8 cellular contexts compared by ENCODE assay signal in genomic region chr10:30704601-30705085, GRCh38.
A peak's percentile ranks its signal among the peaks of the same experiment; 100 is the strongest.
DNase-seq lines count a peak whose midpoint lies in the region; ATAC-seq and TF ChIP-seq lines count a peak whose summit lies in the region.
"Not testable (repeated sequence)": the region's sequence is repeated elsewhere in the genome, so short reads cannot be mapped to it uniquely, and the experiment has no call there.

No MANE protein-coding gene starts in this region.

- H3K4me3 ChIP-seq in GM12864 (ENCODE audit: low read depth, low read length) = peak overlapping the region; percentile 45

- ATAC-seq in GM21447 (IDR thresholded peaks at IDR 0.05; ENCODE audit: unreplicated experiment) (peak; percentile 2), HG03066 (IDR thresholded peaks at IDR 0.05; ENCODE audit: low read depth, unreplicated experiment) (peak; percentile 0)
- not testable (repeated sequence) for ATAC-seq in stimulated activated effector memory CD8-positive, alpha-beta T cell treated with anti-CD3 and anti-CD28 coated beads, Interleukin-12 subunit alpha, Interleukin-12 subunit beta, amount 100 ng/mL, for 72 hours

- H3K9me3 Mint-ChIP-seq in stimulated activated effector memory CD8-positive, alpha-beta T cell treated with anti-CD3 and anti-CD28 coated beads, Interleukin-12 subunit alpha, Interleukin-12 subunit beta, amount 100 ng/mL, for 72 hours = not testable (repeated sequence)

- H3K36me3 Mint-ChIP-seq in stimulated activated effector memory CD8-positive, alpha-beta T cell treated with anti-CD3 and anti-CD28 coated beads, Interleukin-12 subunit alpha, Interleukin-12 subunit beta, amount 100 ng/mL, for 72 hours = peaks cover 84% of the 10 kb centered on the region

- not testable (repeated sequence) for TF ChIP-seq CTCF in GM12864 (IDR thresholded peaks at IDR 0.05; ENCODE audit: low read depth, low read length, missing control alignments)

- H3K27ac Mint-ChIP-seq in stimulated activated effector memory CD8-positive, alpha-beta T cell treated with anti-CD3 and anti-CD28 coated beads, Interleukin-12 subunit alpha, Interleukin-12 subunit beta, amount 100 ng/mL, for 72 hours = peak overlapping the region; percentile 96

- not testable (repeated sequence) for DNase-seq in GM12864 (ENCODE audit: low read depth)
- DNase-seq in NCI-H2171 (lab: John Stamatoyannopoulos, UW) = peak; percentile 28
- peak; percentile 73 for DNase-seq in activated CD4-positive, alpha-beta T cell treated with anti-CD3 and anti-CD28 coated beads for 48 hours
- DNase-seq in activated effector memory CD4-positive, alpha-beta T cell treated with anti-CD3 and anti-CD28 coated beads, Interleukin-2, amount 50 U/mL, for 16 hours = peak; percentile 84
- peak; percentile 35 for DNase-seq in left kidney (ENCODE audit: low read depth, low spot score)
- DNase-seq in stimulated activated effector memory CD8-positive, alpha-beta T cell treated with anti-CD3 and anti-CD28 coated beads, Interleukin-12 subunit alpha, Interleukin-12 subunit beta, amount 100 ng/mL, for 72 hours (ENCODE audit: low spot score in 2 of 2) = peak in 1 of 2 donors; percentile 75

- H3K4me3 Mint-ChIP-seq in stimulated activated effector memory CD8-positive, alpha-beta T cell treated with anti-CD3 and anti-CD28 coated beads, Interleukin-12 subunit alpha, Interleukin-12 subunit beta, amount 100 ng/mL, for 72 hours = peak overlapping the region; percentile 84

- H3K4me1 Mint-ChIP-seq in stimulated activated effector memory CD8-positive, alpha-beta T cell treated with anti-CD3 and anti-CD28 coated beads, Interleukin-12 subunit alpha, Interleukin-12 subunit beta, amount 100 ng/mL, for 72 hours = peaks cover 67% of the 10 kb centered on the region
